ENCODE assay signal across 10 cellular contexts in the genomic region with DNA sequence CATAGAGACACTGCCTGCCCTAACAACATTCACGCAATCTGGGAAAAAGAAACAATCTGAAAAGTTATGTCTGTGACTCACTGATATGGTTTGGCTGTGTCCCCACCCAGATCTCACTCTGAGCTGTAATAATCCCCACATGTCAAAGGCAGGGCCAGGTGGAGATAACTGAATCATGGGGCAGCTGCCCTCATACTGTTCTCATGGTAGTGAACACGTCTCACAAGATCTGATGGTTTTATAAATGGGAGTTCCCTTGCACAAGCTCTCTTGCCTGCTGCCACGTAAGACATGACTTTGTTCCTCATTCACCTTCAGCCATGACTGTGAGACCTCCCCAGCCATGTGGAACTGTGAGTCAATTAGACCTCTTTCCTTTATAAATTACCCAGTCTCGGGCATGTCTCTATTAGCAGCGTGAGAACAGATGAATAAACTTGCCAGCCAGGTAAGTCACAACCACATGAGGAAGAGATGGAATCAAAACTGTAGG.
A peak's percentile ranks its signal among the peaks of the same experiment; 100 is the strongest.
DNase-seq lines count a peak whose midpoint lies in the region; ATAC-seq and TF ChIP-seq lines count a peak whose summit lies in the region.
"Had no signal": no experiment of that assay in that cellular context is flagged by ENCODE, and none has a peak within 500 bp of the region (broad histone marks: within the 10 kb centered on the region; RNA-seq: fewer than 3 reads in every experiment).

No MANE protein-coding gene starts in this region.

- in situ Hi-C loops in GM13977 (cut with MboI; ENCODE audit: low pct_unique_long_range_greater_than_20kb, low sequenced_read_pairs, unreplicated experiment) = no loop called here

- H2AFZ ChIP-seq in PC-3 (ENCODE audit: low read length) = no peak overlapping the region

- H3F3A ChIP-seq in PC-3 (ENCODE audit: low read length, unreplicated experiment) = no peaks in the 10 kb centered on the region

- H3K4me2 ChIP-seq in PC-3 (ENCODE audit: low read length) = no peak overlapping the region
- H3K4me2 ChIP-seq: SK-N-SH had no signal

- no peak overlapping the region for H3K27ac ChIP-seq in PC-3 (ENCODE audit: low read length)

- H3K4me1 ChIP-seq in PC-3 (ENCODE audit: insufficient read depth, low read length) = no peaks in the 10 kb centered on the region

- H3K27me3 Mint-ChIP-seq in activated naive CD8-positive, alpha-beta T cell treated with anti-CD3 and anti-CD28 coated beads for 36 hours = no peaks in the 10 kb centered on the region

- POLR2A ChIA-PET in PC-3 (lab: Charles Lee; ENCODE audit: unreplicated experiment) = no interaction called here

- ATAC-seq in GM19035 (IDR thresholded peaks at IDR 0.05; ENCODE audit: unreplicated experiment) (peak; percentile 53), HG03045 (IDR thresholded peaks at IDR 0.05; ENCODE audit: unreplicated experiment) (peak; percentile 52), PC-3 (no peak)

- intact Hi-C loops in PC-3 (cut with micrococcal nuclease) = no loop called here

- peak overlapping the region; percentile 70 for H3K27ac Mint-ChIP-seq in activated naive CD8-positive, alpha-beta T cell treated with anti-CD3 and anti-CD28 coated beads for 36 hours

- CTCF ChIA-PET in PC-3 (lab: Charles Lee) = no interaction called here

- H4K20me1 ChIP-seq in PC-3 (ENCODE audit: low read length) = no peaks in the 10 kb centered on the region

- peaks cover 6% of the 10 kb centered on the region for H3K9me3 Mint-ChIP-seq in activated naive CD8-positive, alpha-beta T cell treated with anti-CD3 and anti-CD28 coated beads for 36 hours

- no peaks in the 10 kb centered on the region for H3K79me2 ChIP-seq in PC-3 (ENCODE audit: low read length)

- H3K4me1 Mint-ChIP-seq in activated naive CD8-positive, alpha-beta T cell treated with anti-CD3 and anti-CD28 coated beads for 36 hours = peaks cover 52% of the 10 kb centered on the region

- H3K36me3 Mint-ChIP-seq in activated naive CD8-positive, alpha-beta T cell treated with anti-CD3 and anti-CD28 coated beads for 36 hours = peaks cover 46% of the 10 kb centered on the region

- no peak overlapping the region for H3K4me3 Mint-ChIP-seq in activated naive CD8-positive, alpha-beta T cell treated with anti-CD3 and anti-CD28 coated beads for 36 hours

- no peaks in the 10 kb centered on the region for H3K36me3 ChIP-seq in PC-3 (ENCODE audit: low read depth, low read length)

- H3K27me3 ChIP-seq in PC-3 (ENCODE audit: low read length) = no peaks in the 10 kb centered on the region

- BruUV-seq in PC-3 (replicated peaks; lab: Mats Ljungman, UMichigan) = no TSS peak

- DNase-seq in activated naive CD8-positive, alpha-beta T cell treated with anti-CD3 and anti-CD28 coated beads for 36 hours = peak; percentile 6
- peak; percentile 26 to 48 for DNase-seq in stimulated activated CD4-positive, alpha-beta T cell treated with anti-CD3 and anti-CD28 coated beads, Interleukin-15, amount 100 ng/mL, for 48 hours (ENCODE audit: low read depth in 2 of 2)
- DNase-seq in PC-3 (no peak), GM13977 (ENCODE audit: low spot score) (no peak), NCI-H1092 treated with DMSO at 0.1 percent for 48 hours (lab: John Stamatoyannopoulos, UW) (no peak)
- DNase-seq: effector memory CD4-positive, alpha-beta T cell; KG1; SK-N-SH had no signal

- H3K9ac ChIP-seq in PC-3 (ENCODE audit: low read length) = no peak overlapping the region
- H3K9ac ChIP-seq: SK-N-SH had no signal

- H3K4me3 ChIP-seq in PC-3 (ENCODE audit: low read length) = no peak overlapping the region

- H3K9me2 ChIP-seq in PC-3 (replicated peaks; ENCODE audit: low read length) = no peaks in the 10 kb centered on the region
- H3K9me2 ChIP-seq: SK-N-SH had no signal

- TF ChIP-seq CTCF in PC-3 (conservative IDR thresholded peaks at IDR 0.05; ENCODE audit: low read depth, low read length) = no peak
- TF ChIP-seq CTCF in GM13977 (IDR thresholded peaks at IDR 0.05; ENCODE audit: extremely low read depth, insufficient read depth, missing control alignments) = no peak

- H3K9me3 ChIP-seq in PC-3 (ENCODE audit: low read length) = no peaks in the 10 kb centered on the region
- H3K9me3 ChIP-seq: SK-N-SH had no signal

Comparison
In these comparisons a context has a peak if more than half of its experiments do, and no peak if none do; other contexts are left out.
1. DNase-seq: peak in activated naive CD8-positive, alpha-beta T cell treated with anti-CD3 and anti-CD28 coated beads for 36 hours (single experiment) and stimulated activated CD4-positive, alpha-beta T cell treated with anti-CD3 and anti-CD28 coated beads, Interleukin-15, amount 100 ng/mL, for 48 hours (2 of 2); none in PC-3 (single experiment), GM13977 (single experiment) and NCI-H1092 treated with DMSO at 0.1 percent for 48 hours (single experiment).